In the genomic region with DNA sequence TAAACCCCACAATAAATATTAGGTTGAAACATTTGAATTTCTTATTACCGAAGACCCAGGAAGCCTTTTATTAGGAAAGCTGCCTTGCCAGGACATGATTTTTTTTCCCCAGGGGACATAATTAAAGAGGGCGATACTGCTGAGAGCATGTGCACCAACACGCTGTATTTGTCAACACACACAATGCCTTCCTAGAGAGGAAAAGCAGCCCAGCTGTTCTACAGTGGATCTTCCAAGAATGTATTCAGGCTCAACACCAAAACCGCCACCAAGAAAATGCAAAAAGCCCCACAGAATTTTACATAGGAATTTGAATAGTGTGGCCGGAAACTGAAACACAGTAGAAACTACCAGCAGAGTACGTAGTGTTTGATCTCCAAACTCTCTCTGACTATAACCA, we compare ENCODE assay signal across 1 cellular context.
TF ChIP-seq lines count a peak whose summit lies in the region.

No MANE protein-coding gene starts in this region.

TF ChIP-seq in WTC11, 78 proteins besides CTCF, POLR2A, EP300 and RAD21 (continued from another document):
- TF ChIP-seq CREM (CRISPR knock-in tag; IDR thresholded peaks at IDR 0.05): no peak
TF ChIP-seq in WTC11: peak in this region for 3.
